In the genomic region with DNA sequence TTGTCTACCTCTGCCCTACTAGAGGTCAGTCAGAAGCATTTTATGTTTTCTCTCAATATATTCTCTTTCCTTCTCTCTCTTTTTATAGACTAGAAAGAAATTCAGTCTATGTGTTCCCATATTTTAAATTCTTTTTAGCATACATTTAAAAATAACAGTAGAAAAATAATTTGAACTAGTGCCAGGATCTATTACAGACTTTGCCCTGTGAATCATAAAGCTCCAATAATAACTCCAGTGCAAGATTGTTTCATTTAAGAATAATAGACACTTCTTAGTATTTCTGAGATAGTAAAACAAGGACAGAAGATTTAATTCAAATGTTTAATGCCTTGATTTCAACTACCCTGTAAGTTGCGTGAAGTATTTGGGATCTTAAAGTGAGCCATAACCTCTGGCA, we compare ENCODE assay signal across 1 cellular context.
TF ChIP-seq lines count a peak whose summit lies in the region.

No MANE protein-coding gene starts in this region.

TF ChIP-seq in IMR-90, 13 proteins besides CTCF, POLR2A, EP300 and RAD21:
- TF ChIP-seq RCOR1 (IDR thresholded peaks at IDR 0.05; ENCODE audit: insufficient replicate concordance, low read length) = no peak
- TF ChIP-seq BHLHE40 (IDR thresholded peaks at IDR 0.05; ENCODE audit: low read depth, low read length) = no peak
- no peak for TF ChIP-seq MAZ (IDR thresholded peaks at IDR 0.05; ENCODE audit: borderline replicate concordance, low read depth, low read length)
- no peak for TF ChIP-seq CEBPB (IDR thresholded peaks at IDR 0.05; ENCODE audit: low read depth, low read length)
- TF ChIP-seq NFE2L2 (IDR thresholded peaks at IDR 0.05; ENCODE audit: low read depth, low read length) = no peak
- TF ChIP-seq RFX5 (IDR thresholded peaks at IDR 0.05; ENCODE audit: low read depth, low read length) = no peak
